39 cellular contexts compared by ENCODE assay signal in the genomic region with DNA sequence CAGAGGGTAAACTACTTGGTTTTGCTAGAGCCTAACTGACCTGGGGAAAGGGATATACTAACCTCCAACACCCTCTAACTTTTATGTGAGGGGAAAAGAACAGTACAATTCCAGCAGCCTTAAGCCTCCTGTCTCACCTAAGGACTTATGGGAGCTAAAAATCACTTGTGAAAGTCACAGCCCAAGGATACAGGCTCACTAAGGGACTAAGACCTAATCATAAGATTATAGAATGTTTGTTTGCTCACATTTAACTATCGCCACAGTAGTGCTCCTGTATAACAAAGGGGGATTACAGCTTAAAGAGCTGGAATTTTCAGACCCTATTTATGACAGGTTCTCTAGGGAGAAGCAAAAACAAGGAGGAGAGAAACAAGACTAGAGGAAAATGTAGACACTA.
"Had no signal": no experiment of that assay in that cellular context is flagged by ENCODE, and none has a peak within 500 bp of the region (broad histone marks: within the 10 kb centered on the region; RNA-seq: fewer than 3 reads in every experiment).

No MANE protein-coding gene starts in this region.

- H3K4me3 ChIP-seq: adrenal gland, ascending aorta, body of pancreas, breast epithelium, cardiac muscle cell had no signal

- H3K27me3 Mint-ChIP-seq: activated naive CD4-positive, alpha-beta T cell treated with anti-CD3 and anti-CD28 coated beads, Interleukin-2, amount 10 ng/mL, durations not matched to agents 7 days and 5 days; activated naive CD4-positive, alpha-beta T cell treated with anti-CD3 and anti-CD28 coated beads, Interleukin-2, amount 50 U/mL, for 24 hours; activated naive CD8-positive, alpha-beta T cell; activated naive CD8-positive, alpha-beta T cell treated with anti-CD3 and anti-CD28 coated beads for 36 hours; activated naive CD8-positive, alpha-beta T cell treated with anti-CD3 and anti-CD28 coated beads, Interleukin-2, amount 10 ng/mL, durations not matched to agents 7 days and 5 days; activated naive CD8-positive, alpha-beta T cell treated with anti-CD3 and anti-CD28 coated beads, Interleukin-2, amount 50 U/mL, for 24 hours; activated T-helper 17 cell treated with anti-CD3 and anti-CD28 coated beads, Interleukin-2, amount 50 U/mL, for 72 hours; brain; central memory CD8-positive, alpha-beta T cell had no signal

- H3K27me3 ChIP-seq: adrenal gland, ascending aorta, body of pancreas, brain microvascular endothelial cell, cardiac muscle cell had no signal

- H3K4me3 Mint-ChIP-seq: activated naive CD4-positive, alpha-beta T cell treated with anti-CD3 and anti-CD28 coated beads for 36 hours; activated naive CD4-positive, alpha-beta T cell treated with anti-CD3 and anti-CD28 coated beads, Interleukin-2, amount 10 ng/mL, durations not matched to agents 7 days and 5 days; activated naive CD4-positive, alpha-beta T cell treated with anti-CD3 and anti-CD28 coated beads, Interleukin-2, amount 50 U/mL, for 24 hours; activated naive CD8-positive, alpha-beta T cell; activated naive CD8-positive, alpha-beta T cell treated with anti-CD3 and anti-CD28 coated beads for 36 hours; activated naive CD8-positive, alpha-beta T cell treated with anti-CD3 and anti-CD28 coated beads, Interleukin-2, amount 10 ng/mL, durations not matched to agents 7 days and 5 days; activated naive CD8-positive, alpha-beta T cell treated with anti-CD3 and anti-CD28 coated beads, Interleukin-2, amount 50 U/mL, for 24 hours; activated T-cell treated with anti-CD3 and anti-CD28 coated beads, Interleukin-2, amount 50 U/mL, for 24 hours; activated T-cell treated with anti-CD3 and anti-CD28 coated beads, Interleukin-2, amount 50 U/mL, for 4 hours; activated T-cell treated with anti-CD3 and anti-CD28 coated beads, Interleukin-2, amount 50 U/mL, for 72 hours; activated T-helper 1 cell treated with anti-CD3 and anti-CD28 coated beads, Interleukin-12 subunit alpha, Interleukin-12 subunit beta, Interleukin-2, Interleukin-4 antibody, amounts not matched to agents 30 ng/mL and 10 ng/mL and 1 ng/mL, durations not matched to agents 14 hours and 24 hours and 36 hours; activated T-helper 17 cell treated with anti-CD3 and anti-CD28 coated beads, Interleukin-2, amount 50 U/mL, for 72 hours; brain; central memory CD8-positive, alpha-beta T cell had no signal

- H3K4me1 Mint-ChIP-seq: activated naive CD4-positive, alpha-beta T cell treated with anti-CD3 and anti-CD28 coated beads, Interleukin-2, amount 10 ng/mL, durations not matched to agents 7 days and 5 days; activated naive CD4-positive, alpha-beta T cell treated with anti-CD3 and anti-CD28 coated beads, Interleukin-2, amount 50 U/mL, for 24 hours; activated naive CD8-positive, alpha-beta T cell treated with anti-CD3 and anti-CD28 coated beads for 36 hours; activated naive CD8-positive, alpha-beta T cell treated with anti-CD3 and anti-CD28 coated beads, Interleukin-2, amount 10 ng/mL, durations not matched to agents 7 days and 5 days; activated naive CD8-positive, alpha-beta T cell treated with anti-CD3 and anti-CD28 coated beads, Interleukin-2, amount 50 U/mL, for 24 hours; activated T-helper 17 cell treated with anti-CD3 and anti-CD28 coated beads, Interleukin-2, amount 50 U/mL, for 72 hours; brain; central memory CD8-positive, alpha-beta T cell had no signal

- H3K27ac Mint-ChIP-seq: activated naive CD4-positive, alpha-beta T cell treated with anti-CD3 and anti-CD28 coated beads for 36 hours; activated naive CD4-positive, alpha-beta T cell treated with anti-CD3 and anti-CD28 coated beads, Interleukin-2, amount 10 ng/mL, durations not matched to agents 7 days and 5 days; activated naive CD4-positive, alpha-beta T cell treated with anti-CD3 and anti-CD28 coated beads, Interleukin-2, amount 50 U/mL, for 24 hours; activated naive CD4-positive, alpha-beta T cell treated with anti-CD3 and anti-CD28 coated beads, Interleukin-2, amount 50 U/mL, for 72 hours; activated naive CD8-positive, alpha-beta T cell; activated naive CD8-positive, alpha-beta T cell treated with anti-CD3 and anti-CD28 coated beads for 36 hours; activated naive CD8-positive, alpha-beta T cell treated with anti-CD3 and anti-CD28 coated beads, Interleukin-2, amount 10 ng/mL, durations not matched to agents 7 days and 5 days; activated naive CD8-positive, alpha-beta T cell treated with anti-CD3 and anti-CD28 coated beads, Interleukin-2, amount 50 U/mL, for 24 hours; activated T-cell treated with anti-CD3 and anti-CD28 coated beads, Interleukin-2, amount 50 U/mL, for 24 hours; activated T-cell treated with anti-CD3 and anti-CD28 coated beads, Interleukin-2, amount 50 U/mL, for 72 hours; activated T-helper 1 cell treated with anti-CD3 and anti-CD28 coated beads, Interleukin-12 subunit alpha, Interleukin-12 subunit beta, Interleukin-2, Interleukin-4 antibody, amounts not matched to agents 30 ng/mL and 10 ng/mL and 1 ng/mL, durations not matched to agents 14 hours and 24 hours and 36 hours; activated T-helper 17 cell treated with anti-CD3 and anti-CD28 coated beads, Interleukin-2, amount 50 U/mL, for 72 hours; activated T-helper 2 cell treated with anti-CD3 and anti-CD28 coated beads, Interferon-gamma antibody, Interleukin-2, Interleukin-4, amounts not matched to agents 10 μg/mL and 5 μg/mL and 100 μg/mL, durations not matched to agents 14 hours and 24 hours and 36 hours; brain had no signal

- ATAC-seq: activated naive CD4-positive, alpha-beta T cell treated with anti-CD3 and anti-CD28 coated beads, Interleukin-2, amount 50 U/mL, for 72 hours; activated naive CD8-positive, alpha-beta T cell treated with anti-CD3 and anti-CD28 coated beads, Interleukin-2, amount 50 U/mL, for 24 hours; activated T-cell treated with anti-CD3 and anti-CD28 coated beads, Interleukin-2, amount 50 U/mL, for 4 hours; activated T-cell treated with anti-CD3 and anti-CD28 coated beads, Interleukin-2, amount 50 U/mL, for 72 hours; activated T-helper 17 cell treated with anti-CD3 and anti-CD28 coated beads, Interleukin-2, amount 50 U/mL, for 72 hours; body of pancreas had no signal

- H3K36me3 Mint-ChIP-seq: activated naive CD4-positive, alpha-beta T cell treated with anti-CD3 and anti-CD28 coated beads, Interleukin-2, amount 10 ng/mL, durations not matched to agents 7 days and 5 days; activated naive CD4-positive, alpha-beta T cell treated with anti-CD3 and anti-CD28 coated beads, Interleukin-2, amount 50 U/mL, for 24 hours; activated naive CD4-positive, alpha-beta T cell treated with anti-CD3 and anti-CD28 coated beads, Interleukin-2, amount 50 U/mL, for 72 hours; activated naive CD8-positive, alpha-beta T cell; activated naive CD8-positive, alpha-beta T cell treated with anti-CD3 and anti-CD28 coated beads for 36 hours; activated naive CD8-positive, alpha-beta T cell treated with anti-CD3 and anti-CD28 coated beads, Interleukin-2, amount 10 ng/mL, durations not matched to agents 7 days and 5 days; brain had no signal

- H3K27ac ChIP-seq: adrenal gland, ascending aorta, body of pancreas, brain microvascular endothelial cell, breast epithelium, cardiac muscle cell had no signal

- H3K4me1 ChIP-seq: adrenal gland, ascending aorta, body of pancreas, breast epithelium had no signal

- DNase-seq: activated effector memory CD4-positive, alpha-beta T cell treated with anti-CD3 and anti-CD28 coated beads, Interleukin-2, amount 50 U/mL, for 16 hours; activated effector memory CD4-positive, alpha-beta T cell treated with Interleukin-2 at 50 U/mL for 16 hours; activated gamma-delta T cell; activated gamma-delta T cell treated with Interleukin-2 at 50 U/mL for 16 hours; activated naive CD4-positive, alpha-beta T cell; activated naive CD4-positive, alpha-beta T cell treated with anti-CD3 and anti-CD28 coated beads for 36 hours; activated naive CD4-positive, alpha-beta T cell treated with anti-CD3 and anti-CD28 coated beads, Interleukin-2, amount 10 ng/mL, durations not matched to agents 7 days and 5 days; activated naive CD4-positive, alpha-beta T cell treated with anti-CD3 and anti-CD28 coated beads, Interleukin-2, amount 50 U/mL, for 16 hours; activated naive CD4-positive, alpha-beta T cell treated with Interleukin-2 at 50 U/mL for 16 hours; activated naive CD8-positive, alpha-beta T cell treated with anti-CD3 and anti-CD28 coated beads for 36 hours; activated naive CD8-positive, alpha-beta T cell treated with anti-CD3 and anti-CD28 coated beads, Interleukin-2, amount 10 ng/mL, durations not matched to agents 7 days and 5 days; activated naive CD8-positive, alpha-beta T cell treated with anti-CD3 and anti-CD28 coated beads, Interleukin-2, amount 50 U/mL, for 24 hours; activated T-cell treated with anti-CD3 and anti-CD28 coated beads, Interleukin-2, amount 50 U/mL, for 1 hour; activated T-cell treated with anti-CD3 and anti-CD28 coated beads, Interleukin-2, amount 50 U/mL, for 24 hours; activated T-cell treated with anti-CD3 and anti-CD28 coated beads, Interleukin-2, amount 50 U/mL, for 4 hours; activated T-cell treated with anti-CD3 and anti-CD28 coated beads, Interleukin-2, amount 50 U/mL, for 48 hours; activated T-cell treated with anti-CD3 and anti-CD28 coated beads, Interleukin-2, amount 50 U/mL, for 72 hours; adrenal gland; amniotic stem cell; amygdala; anterior cingulate cortex; aorta; body of pancreas; brain microvascular endothelial cell; caudate nucleus; central memory CD4-positive, alpha-beta T cell; cerebellar nuclear complex had no signal

- H3K9me3 Mint-ChIP-seq: activated naive CD8-positive, alpha-beta T cell treated with anti-CD3 and anti-CD28 coated beads for 36 hours; activated naive CD8-positive, alpha-beta T cell treated with anti-CD3 and anti-CD28 coated beads, Interleukin-2, amount 10 ng/mL, durations not matched to agents 7 days and 5 days; activated naive CD8-positive, alpha-beta T cell treated with anti-CD3 and anti-CD28 coated beads, Interleukin-2, amount 50 U/mL, for 24 hours; activated T-cell treated with anti-CD3 and anti-CD28 coated beads, Interleukin-2, amount 50 U/mL, for 24 hours; activated T-cell treated with anti-CD3 and anti-CD28 coated beads, Interleukin-2, amount 50 U/mL, for 4 hours had no signal

- FAIRE-seq: bronchial epithelial cell had no signal

- H3K36me3 ChIP-seq: adrenal gland, ascending aorta, brain microvascular endothelial cell, breast epithelium, cardiac muscle cell had no signal

- H3K9me3 ChIP-seq: adrenal gland, ascending aorta, body of pancreas, breast epithelium had no signal
